ENCODE assay signal across 26 cellular contexts in genomic region chr9:96178153-96178552, GRCh38.
"Had no signal": no experiment of that assay in that cellular context is flagged by ENCODE, and none has a peak within 500 bp of the region (broad histone marks: within the 10 kb centered on the region; RNA-seq: fewer than 3 reads in every experiment).

No MANE protein-coding gene starts in this region.

- DNase-seq: heart left ventricle; islet precursor cell; left ventricle myocardium inferior; naive B cell; natural killer cell; occipital lobe; ovary; right lobe of liver; stimulated activated CD4-positive, alpha-beta T cell treated with anti-CD3 and anti-CD28 coated beads, Interleukin-1b, Interleukin-23, amount 100 ng/mL, for 48 hours; stimulated activated CD4-positive, alpha-beta T cell treated with anti-CD3 and anti-CD28 coated beads, Interleukin-2, amount 100 ng/mL, for 48 hours; stimulated activated CD4-positive, alpha-beta T cell treated with anti-CD3 and anti-CD28 coated beads, Interleukin-4, amount 100 ng/mL, for 4 hours; stimulated activated CD8-positive, alpha-beta memory T cell treated with anti-CD3 and anti-CD28 coated beads, Interleukin-4, amount 100 ng/mL, for 48 hours; stimulated activated naive CD4-positive, alpha-beta T cell treated with Interleukin-2 at 50 U/mL for 16 hours; stimulated activated naive CD8-positive, alpha-beta T cell treated with anti-CD3 and anti-CD28 coated beads, Interleukin-15, amount 100 ng/mL, for 72 hours; substantia nigra; thyroid gland; transverse colon had no signal

- H3K27ac Mint-ChIP-seq: memory B cell; mesothelial cell of epicardium; natural killer cell; progenitor cell of endocrine pancreas; stimulated activated memory B cell treated with anti-CD40 and anti-IgM and Interleukin-4, amounts not matched to agents 10 μg/mL and 1 μg/mL and 100 μg/mL, for 72 hours; stimulated activated naive CD8-positive, alpha-beta T cell treated with anti-CD3 and anti-CD28 coated beads, Interleukin-15, amount 100 ng/mL, for 72 hours had no signal

- H3K36me3 ChIP-seq: heart left ventricle, left ventricle myocardium inferior, neutrophil, ovary, right atrium auricular region, right lobe of liver, thyroid gland, transverse colon, upper lobe of left lung, vagina had no signal

- H3K4me2 ChIP-seq: smooth muscle cell had no signal

- H3K27me3 ChIP-seq: ovary, right atrium auricular region, right lobe of liver, thyroid gland, transverse colon, upper lobe of left lung, vagina had no signal

- H3K27ac ChIP-seq: heart left ventricle, left ventricle myocardium inferior, neutrophil, ovary, right atrium auricular region, right lobe of liver, thyroid gland, upper lobe of left lung, vagina had no signal

- ATAC-seq: heart left ventricle; natural killer cell; stimulated activated memory B cell treated with anti-CD40 and anti-IgM and Interleukin-4, amounts not matched to agents 10 μg/mL and 1 μg/mL and 100 μg/mL, for 72 hours; stimulated activated naive CD8-positive, alpha-beta T cell treated with anti-CD3 and anti-CD28 coated beads, Interleukin-15, amount 100 ng/mL, for 72 hours had no signal

- H3K4me1 ChIP-seq: right atrium auricular region, right lobe of liver, vagina had no signal

- H3K9me3 Mint-ChIP-seq: memory B cell; mesothelial cell of epicardium; natural killer cell; stimulated activated memory B cell treated with anti-CD40 and anti-IgM and Interleukin-4, amounts not matched to agents 10 μg/mL and 1 μg/mL and 100 μg/mL, for 72 hours; stimulated activated naive CD8-positive, alpha-beta T cell treated with anti-CD3 and anti-CD28 coated beads, Interleukin-15, amount 100 ng/mL, for 72 hours had no signal

- H3K4me3 ChIP-seq: heart left ventricle, left ventricle myocardium inferior, ovary, right atrium auricular region, right lobe of liver, smooth muscle cell, thyroid gland, transverse colon, upper lobe of left lung, vagina had no signal

- H3K9me3 ChIP-seq: heart left ventricle, left ventricle myocardium inferior, neutrophil, ovary, right atrium auricular region, right lobe of liver, thyroid gland, transverse colon, upper lobe of left lung, vagina had no signal

- H3K36me3 Mint-ChIP-seq: memory B cell; mesothelial cell of epicardium; naive B cell; natural killer cell; stimulated activated memory B cell treated with anti-CD40 and anti-IgM and Interleukin-4, amounts not matched to agents 10 μg/mL and 1 μg/mL and 100 μg/mL, for 72 hours had no signal

- H3K4me3 Mint-ChIP-seq: memory B cell; mesothelial cell of epicardium; natural killer cell; stimulated activated memory B cell treated with anti-CD40 and anti-IgM and Interleukin-4, amounts not matched to agents 10 μg/mL and 1 μg/mL and 100 μg/mL, for 72 hours; stimulated activated naive CD8-positive, alpha-beta T cell treated with anti-CD3 and anti-CD28 coated beads, Interleukin-15, amount 100 ng/mL, for 72 hours had no signal

- H3K4me1 Mint-ChIP-seq: memory B cell; naive B cell; natural killer cell; stimulated activated memory B cell treated with anti-CD40 and anti-IgM and Interleukin-4, amounts not matched to agents 10 μg/mL and 1 μg/mL and 100 μg/mL, for 72 hours; stimulated activated naive CD8-positive, alpha-beta T cell treated with anti-CD3 and anti-CD28 coated beads, Interleukin-15, amount 100 ng/mL, for 72 hours had no signal
